8 cellular contexts compared by ENCODE assay signal in the genomic region with DNA sequence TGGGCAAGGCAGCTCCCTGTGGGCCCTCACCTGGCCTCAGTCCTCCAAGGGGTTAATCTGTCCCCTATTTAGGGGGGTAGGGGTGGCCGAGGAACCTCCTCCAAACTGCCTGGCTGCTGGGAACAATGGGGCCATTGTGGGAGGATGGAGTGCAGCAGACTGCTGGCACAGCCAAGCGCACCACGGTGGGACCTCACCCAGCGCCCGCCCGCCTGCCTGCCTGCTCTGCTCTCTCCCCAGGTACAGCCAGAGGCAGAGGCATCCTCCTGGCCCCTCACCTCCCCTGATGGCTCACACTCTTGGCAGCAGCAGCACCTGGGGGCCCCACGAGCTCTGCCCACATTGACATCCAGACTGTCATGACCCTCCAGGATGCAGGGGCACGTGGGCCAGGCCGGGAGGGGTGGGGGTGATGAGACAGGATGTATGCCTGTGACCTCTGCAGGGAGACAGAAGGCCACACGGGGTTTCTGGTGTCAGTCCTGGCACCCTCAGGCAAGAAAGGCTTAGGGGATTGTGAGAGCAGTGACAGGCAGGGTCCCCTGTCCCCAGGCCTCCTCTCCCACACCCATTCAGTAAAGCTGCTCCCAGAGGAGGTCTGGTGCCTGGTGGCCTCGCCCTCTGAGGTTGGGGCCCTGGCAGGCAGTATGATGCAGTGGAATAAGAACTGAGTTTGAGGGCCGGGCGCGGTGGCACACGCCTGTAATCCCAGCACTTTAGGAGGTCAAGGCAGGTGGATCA. TPM values are rescaled to one million over a fixed set of nuclear protein-coding genes. Genes with fewer than 3 reads are reported as not detected.
DNase-seq lines count a peak whose midpoint lies in the region; ATAC-seq and TF ChIP-seq lines count a peak whose summit lies in the region.

No MANE protein-coding gene starts in this region.

- no peaks in the 10 kb centered on the region for H3K9me3 ChIP-seq in uterus

- TF ChIP-seq POLR2A in uterus (IDR thresholded peaks at IDR 0.05), result no peak

- H3K36me3 Mint-ChIP-seq in WTC11 (no peaks in the 10 kb centered on the region), natural killer cell (no peaks in the 10 kb centered on the region)

- peak; percentile 48 to 87 for DNase-seq in NCI-H2081 (lab: John Stamatoyannopoulos, UW)
- no peak for DNase-seq in NCI-H2081 treated with DMSO at 0.1 percent for 48 hours (lab: John Stamatoyannopoulos, UW)
- DNase-seq in WTC11 (ENCODE audit: low spot score), result no peak
- peak; percentile 72 for DNase-seq in coronary artery (ENCODE audit: low spot score)
- peak; percentile 65 for DNase-seq in natural killer cell
- DNase-seq in uterus, result peak; percentile 34 to 41
- DNase-seq in KG1 (lab: John Stamatoyannopoulos, UW), result no peak
- no peak for DNase-seq in NCI-H82 (lab: John Stamatoyannopoulos, UW)

- H3K4me1 ChIP-seq in uterus, result peaks cover 29 to 65% of the 10 kb centered on the region in 2 donors

- no peak for ATAC-seq in WTC11
- ATAC-seq in natural killer cell, result peak; percentile 25 to 69 (median 44)

- H3K27me3 Mint-ChIP-seq in WTC11 (ENCODE audit: low read depth) (no peaks in the 10 kb centered on the region), natural killer cell (ENCODE audit: low read depth in 2 of 2) (no peaks in the 10 kb centered on the region)

- H3K4me3 ChIP-seq in coronary artery (peak overlapping the region; percentile 82), uterus (no peak overlapping the region)

- CTCF ChIA-PET in WTC11 (lab: Charles Lee), result interaction anchor here (1.0 to 5.9 kb wide), 3 partner anchors 43 to 225 kb away, joined by 4 to 26 read pairs (median 11); partner anchors contain the start of gene DDX6

- H3K27ac ChIP-seq in coronary artery, result peak overlapping the region; percentile 96 to 100
- H3K27ac ChIP-seq in uterus, result peak overlapping the region; percentile 99 to 100

- H3K36me3 ChIP-seq in uterus, result no peaks in the 10 kb centered on the region

- H3K4me1 Mint-ChIP-seq in WTC11, result peaks cover 80% of the 10 kb centered on the region
- H3K4me1 Mint-ChIP-seq in natural killer cell, result peaks cover 66 to 91% of the 10 kb centered on the region in 2 donors

- intact Hi-C loops in natural killer cell (cut with micrococcal nuclease) (loop anchor here (1.0 kb wide), 1 partner anchor 14 kb away; no protein-coding TSS in a partner anchor), uterus (cut with DNase I; ENCODE audit: low total_unique reads) (no loop called here)

- TF ChIP-seq CTCF in WTC11 (IDR thresholded peaks at IDR 0.05) (no peak), coronary artery (IDR thresholded peaks at IDR 0.05) (no peak), natural killer cell (IDR thresholded peaks at IDR 0.05) (no peak), uterus (IDR thresholded peaks at IDR 0.05) (no peak)

- H3K27ac Mint-ChIP-seq in WTC11 (peak overlapping the region; percentile 86), natural killer cell (peak overlapping the region; percentile 95 to 96)

- no peak overlapping the region; the same call in 1 of the 2 replicates for H3K4me3 Mint-ChIP-seq in WTC11
- H3K4me3 Mint-ChIP-seq in natural killer cell, result peak overlapping the region; percentile 89

- H3K9me3 Mint-ChIP-seq in WTC11, result no peaks in the 10 kb centered on the region
- no peaks in the 10 kb centered on the region for H3K9me3 Mint-ChIP-seq in natural killer cell

- POLR2A ChIA-PET in WTC11 (lab: Charles Lee), result interaction anchor here (5.1 to 6.9 kb wide), 2 partner anchors 15 to 123 kb away, joined by 46 to 76 read pairs; partner anchors contain the start of gene DDX6

- H3K27me3 ChIP-seq in uterus, result no peaks in the 10 kb centered on the region

TF ChIP-seq in WTC11, 78 proteins besides CTCF, POLR2A, EP300 and RAD21:
- no peak for TF ChIP-seq STAT6 (CRISPR knock-in tag; conservative IDR thresholded peaks at IDR 0.05; ENCODE audit: low read depth)
- no peak for TF ChIP-seq EMX1 (CRISPR knock-in tag; IDR thresholded peaks at IDR 0.05)
- no peak for TF ChIP-seq ZMAT4 (CRISPR knock-in tag; IDR thresholded peaks at IDR 0.05)
- no peak for TF ChIP-seq NFE2L1 (CRISPR knock-in tag; IDR thresholded peaks at IDR 0.05)
- no peak for TF ChIP-seq ELF4 (CRISPR knock-in tag; IDR thresholded peaks at IDR 0.05; ENCODE audit: low read depth)
- no peak for TF ChIP-seq KAT7 (CRISPR knock-in tag; IDR thresholded peaks at IDR 0.05; ENCODE audit: borderline replicate concordance)
- TF ChIP-seq TCF7 (CRISPR knock-in tag; IDR thresholded peaks at IDR 0.05; ENCODE audit: low read depth), result no peak

RNA-seq across cellular contexts. Expression of gene BCL9L, which starts 11.4 kb away (rescaled TPM):
- total RNA-seq in WTC11 (2021) (62.1 to 65.3 TPM (median 64.7 TPM) in 3 replicates), natural killer cell (100 to 1,000 TPM; 221 to 255 (median 234) TPM), uterus (100 to 1,000 TPM in 1 of 4 donors, 10 to 100 TPM in 1, 1 to 10 TPM in 2; 2.9 to 157 (median 13.7) TPM)

RNA-seq across cellular contexts. Expression of gene CXCR5, which starts 30.7 kb away (rescaled TPM):
- total RNA-seq in WTC11 (2021) (0.07 TPM in 1 of 3 replicates, not detected in the others), natural killer cell (1 to 10 TPM in 1 of 3 donors, under 1 TPM in 2; 0.56 to 1.3 (median 0.86) TPM), uterus (under 1 TPM in 1 of 4 donors, not detected in 3; 0.14 TPM)

RNA-seq across cellular contexts. Expression of gene UPK2, which starts 41.8 kb away (rescaled TPM):
- total RNA-seq in WTC11 (2021), result not detected in 3 replicates
- total RNA-seq in natural killer cell, result under 1 TPM in 2 of 3 donors, not detected in 1; 0.40 to 0.41 TPM
- total RNA-seq in uterus, result not detected

RNA-seq across cellular contexts. Expression of gene FOXR1, which starts 57.2 kb away (rescaled TPM):
- not detected in 3 replicates for total RNA-seq in WTC11 (2021)
- not detected for total RNA-seq in natural killer cell
- total RNA-seq in uterus, result not detected

Comparison
In these comparisons a context has a peak if more than half of its experiments do, and no peak if none do; other contexts are left out.
1. DNase-seq: peak in NCI-H2081 (2 of 2), coronary artery (single experiment), natural killer cell (single experiment) and uterus (2 of 2); none in NCI-H2081 treated with DMSO at 0.1 percent for 48 hours (single experiment), WTC11 (single experiment), KG1 (single experiment) and NCI-H82 (single experiment).